ENCODE assay signal across 9 cellular contexts in the genomic region with DNA sequence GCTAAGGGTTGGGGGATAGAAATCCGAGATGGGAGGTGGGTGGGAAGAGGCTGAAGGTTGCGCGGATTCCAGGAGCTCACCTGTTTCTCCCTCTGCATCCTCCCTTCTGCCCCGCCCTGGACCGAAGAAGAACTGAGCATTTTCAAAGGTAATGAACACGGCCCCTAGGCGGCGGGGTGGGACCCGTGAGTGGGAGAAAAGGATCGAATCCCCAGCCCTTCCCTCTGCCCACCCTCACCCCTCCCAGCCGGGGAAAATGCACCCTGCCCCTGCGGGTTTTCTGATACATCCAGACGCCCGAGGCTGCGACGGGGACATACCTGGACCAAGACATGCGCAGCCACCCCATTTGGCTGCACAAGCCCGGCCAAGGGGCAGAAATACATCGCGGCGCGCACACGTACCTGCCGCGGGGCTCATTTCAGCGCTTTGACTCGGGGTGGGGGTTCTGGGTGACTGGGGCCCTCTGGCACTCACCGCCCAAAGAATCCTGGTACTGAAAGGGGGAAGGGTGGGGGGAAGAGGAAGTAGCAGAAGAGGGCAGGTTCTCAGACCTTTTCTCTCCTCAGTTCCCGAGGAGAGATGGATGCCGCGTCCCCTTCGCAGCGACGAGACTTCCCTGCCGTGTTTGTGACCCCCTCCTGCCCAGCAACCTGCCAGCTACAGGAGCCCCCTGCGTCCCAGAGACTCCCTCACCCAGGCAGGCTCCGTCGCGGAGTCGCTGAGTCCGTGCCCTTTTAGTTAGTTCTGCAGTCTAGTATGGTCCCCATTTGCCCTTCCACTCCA. TPM values are rescaled to one million over a fixed set of nuclear protein-coding genes. Genes with fewer than 3 reads are reported as not detected.
DNase-seq lines count a peak whose midpoint lies in the region; ATAC-seq, FAIRE-seq and TF ChIP-seq lines count a peak whose summit lies in the region.
"Had no signal": no experiment of that assay in that cellular context is flagged by ENCODE, and none has a peak within 500 bp of the region (broad histone marks: within the 10 kb centered on the region; RNA-seq: fewer than 3 reads in every experiment).

No MANE protein-coding gene starts in this region.

- peak overlapping the region; percentile 69; the same call in 1 of the 2 replicates for H3K27ac ChIP-seq in MM.1S (ENCODE audit: low read length)
- H3K27ac ChIP-seq in keratinocyte (ENCODE audit: control insufficient read depth, insufficient read depth, low read length) = no peak overlapping the region
- H3K27ac ChIP-seq: SJSA1 had no signal

- H3K36me3 Mint-ChIP-seq in Calu3 (ENCODE audit: insufficient read depth, unreplicated experiment) = peaks cover 23% of the 10 kb centered on the region
- H3K36me3 Mint-ChIP-seq in activated naive CD8-positive, alpha-beta T cell treated with anti-CD3 and anti-CD28 coated beads, Interleukin-2, amount 10 ng/mL, durations not matched to agents 7 days and 5 days = no peaks in the 10 kb centered on the region
- H3K36me3 Mint-ChIP-seq in stimulated activated effector memory CD8-positive, alpha-beta T cell treated with anti-CD3 and anti-CD28 coated beads, Interleukin-12 subunit alpha, Interleukin-12 subunit beta, amount 100 ng/mL, for 72 hours = no peaks in the 10 kb centered on the region

- ATAC-seq in GM21526 (IDR thresholded peaks at IDR 0.05; ENCODE audit: low FRiP score, unreplicated experiment) = peak; percentile 14
- peak; percentile 24 for ATAC-seq in activated naive CD8-positive, alpha-beta T cell treated with anti-CD3 and anti-CD28 coated beads, Interleukin-2, amount 10 ng/mL, durations not matched to agents 7 days and 5 days (ENCODE audit: low read depth)
- ATAC-seq in stimulated activated effector memory CD8-positive, alpha-beta T cell treated with anti-CD3 and anti-CD28 coated beads, Interleukin-12 subunit alpha, Interleukin-12 subunit beta, amount 100 ng/mL, for 72 hours = peak; percentile 7
- ATAC-seq in GM18873 (IDR thresholded peaks at IDR 0.05; ENCODE audit: low FRiP score, unreplicated experiment) = no peak

- TF ChIP-seq CTCF in Calu3 (IDR thresholded peaks at IDR 0.05; ENCODE audit: unreplicated experiment) (no peak), MM.1S (IDR thresholded peaks at IDR 0.05; ENCODE audit: low read length) (peak; percentile 49), keratinocyte (optimal IDR thresholded peaks at IDR 0.05 in 1 of 3, IDR thresholded peaks at IDR 0.05 in 1 of 3, conservative IDR thresholded peaks at IDR 0.05 in 1 of 3; ENCODE audit: extremely low read depth in 1 of 3, insufficient read depth in 2 of 3, low read length in 3 of 3) (peak; percentile 42 to 56 (median 53))

- DNase-seq in Calu3 = no peak
- DNase-seq in MM.1S = peak; percentile 62
- DNase-seq in activated naive CD8-positive, alpha-beta T cell treated with anti-CD3 and anti-CD28 coated beads, Interleukin-2, amount 10 ng/mL, durations not matched to agents 7 days and 5 days = peak; percentile 55
- no peak for DNase-seq in keratinocyte (ENCODE audit: low read depth, low spot score)
- no peak for DNase-seq in stimulated activated effector memory CD8-positive, alpha-beta T cell treated with anti-CD3 and anti-CD28 coated beads, Interleukin-12 subunit alpha, Interleukin-12 subunit beta, amount 100 ng/mL, for 72 hours (ENCODE audit: low spot score in 2 of 2)
- no peak for DNase-seq in NCI-H524 (lab: John Stamatoyannopoulos, UW)

- no peaks in the 10 kb centered on the region for H3K9me3 Mint-ChIP-seq in Calu3 (ENCODE audit: low read depth, unreplicated experiment)
- no peaks in the 10 kb centered on the region for H3K9me3 Mint-ChIP-seq in activated naive CD8-positive, alpha-beta T cell treated with anti-CD3 and anti-CD28 coated beads, Interleukin-2, amount 10 ng/mL, durations not matched to agents 7 days and 5 days
- no peaks in the 10 kb centered on the region for H3K9me3 Mint-ChIP-seq in stimulated activated effector memory CD8-positive, alpha-beta T cell treated with anti-CD3 and anti-CD28 coated beads, Interleukin-12 subunit alpha, Interleukin-12 subunit beta, amount 100 ng/mL, for 72 hours

- no peaks in the 10 kb centered on the region for H4K20me1 ChIP-seq in MM.1S (ENCODE audit: insufficient read depth, low read length)
- no peaks in the 10 kb centered on the region for H4K20me1 ChIP-seq in keratinocyte (ENCODE audit: control insufficient read depth, extremely low read depth, insufficient read depth, low read length)

- H3K79me2 ChIP-seq in MM.1S (ENCODE audit: low read length) = no peaks in the 10 kb centered on the region
- no peaks in the 10 kb centered on the region for H3K79me2 ChIP-seq in keratinocyte (ENCODE audit: control insufficient read depth, insufficient read depth, low read length)

- FAIRE-seq in keratinocyte (lab: Jason Lieb, UNC) = no peak

- dilution Hi-C loops in keratinocyte (cut with MboI; ENCODE audit: extremely low pct_ligation_motif_present, low sequenced_read_pairs) = no loop called here

- peak overlapping the region; percentile 87 for H3K4me3 Mint-ChIP-seq in Calu3 (ENCODE audit: low read depth, unreplicated experiment)
- peak overlapping the region; percentile 96 for H3K4me3 Mint-ChIP-seq in activated naive CD8-positive, alpha-beta T cell treated with anti-CD3 and anti-CD28 coated beads, Interleukin-2, amount 10 ng/mL, durations not matched to agents 7 days and 5 days
- peak overlapping the region; percentile 89 for H3K4me3 Mint-ChIP-seq in stimulated activated effector memory CD8-positive, alpha-beta T cell treated with anti-CD3 and anti-CD28 coated beads, Interleukin-12 subunit alpha, Interleukin-12 subunit beta, amount 100 ng/mL, for 72 hours

- H3K36me3 ChIP-seq in MM.1S (replicated peaks; ENCODE audit: insufficient read depth, low read length) (no peaks in the 10 kb centered on the region), keratinocyte (ENCODE audit: control insufficient read depth in 2 of 2, extremely low read depth in 1 of 2, insufficient read depth in 2 of 2, low read length in 2 of 2) (no peaks in the 10 kb centered on the region)
- H3K36me3 ChIP-seq: SJSA1 had no signal

- CTCF ChIA-PET in Calu3 (lab: Charles Lee) = interaction anchor here (0.6 to 1.5 kb wide), 7 partner anchors 13 to 130 kb away, joined by 3 to 13 read pairs (median 5); partner anchors contain the start of gene ESAM

- H3K4me3 ChIP-seq in MM.1S (ENCODE audit: low read length) (peak overlapping the region; percentile 86), keratinocyte (ENCODE audit: control insufficient read depth in 2 of 3, extremely low read depth in 1 of 3, insufficient read depth in 2 of 3, low read depth in 1 of 3, low read length in 3 of 3) (peak overlapping the region; percentile 49 to 70 (median 69))

- H3K9me1 ChIP-seq in keratinocyte (ENCODE audit: control insufficient read depth, extremely low read depth, insufficient read depth, low read length) = no peaks in the 10 kb centered on the region

- peaks cover 3% of the 10 kb centered on the region; the same call in 1 of the 2 replicates for H3F3A ChIP-seq in MM.1S (ENCODE audit: insufficient read depth, low read length)

- no peaks in the 10 kb centered on the region for H3K27me3 ChIP-seq in MM.1S (replicated peaks; ENCODE audit: insufficient read depth, low read length)
- H3K27me3 ChIP-seq in keratinocyte (ENCODE audit: control insufficient read depth, extremely low read depth, insufficient read depth, low read length) = peaks cover 40% of the 10 kb centered on the region
- H3K27me3 ChIP-seq: SJSA1 had no signal

- peak overlapping the region; percentile 96 for H3K4me2 ChIP-seq in MM.1S (ENCODE audit: low read depth, low read length)
- H3K4me2 ChIP-seq in keratinocyte (ENCODE audit: control insufficient read depth, extremely low read depth, insufficient read depth, low read depth, low read length) = peak overlapping the region; percentile 97

- H3K4me1 Mint-ChIP-seq in Calu3 (ENCODE audit: low read depth, unreplicated experiment) = peaks cover 16% of the 10 kb centered on the region
- H3K4me1 Mint-ChIP-seq in activated naive CD8-positive, alpha-beta T cell treated with anti-CD3 and anti-CD28 coated beads, Interleukin-2, amount 10 ng/mL, durations not matched to agents 7 days and 5 days = peaks cover 25% of the 10 kb centered on the region
- H3K4me1 Mint-ChIP-seq in stimulated activated effector memory CD8-positive, alpha-beta T cell treated with anti-CD3 and anti-CD28 coated beads, Interleukin-12 subunit alpha, Interleukin-12 subunit beta, amount 100 ng/mL, for 72 hours = peaks cover 20% of the 10 kb centered on the region

- peak overlapping the region; percentile 70 for H3K27ac Mint-ChIP-seq in Calu3 (ENCODE audit: unreplicated experiment)
- peak overlapping the region; percentile 97 for H3K27ac Mint-ChIP-seq in activated naive CD8-positive, alpha-beta T cell treated with anti-CD3 and anti-CD28 coated beads, Interleukin-2, amount 10 ng/mL, durations not matched to agents 7 days and 5 days
- peak overlapping the region; percentile 91 for H3K27ac Mint-ChIP-seq in stimulated activated effector memory CD8-positive, alpha-beta T cell treated with anti-CD3 and anti-CD28 coated beads, Interleukin-12 subunit alpha, Interleukin-12 subunit beta, amount 100 ng/mL, for 72 hours

- H2AFZ ChIP-seq in MM.1S (ENCODE audit: low read length) = peak overlapping the region; percentile 98
- peak overlapping the region; percentile 94 for H2AFZ ChIP-seq in keratinocyte (ENCODE audit: control insufficient read depth, low read length)

- H3K9me3 ChIP-seq in MM.1S (replicated peaks; ENCODE audit: insufficient read depth, low read length) = no peaks in the 10 kb centered on the region
- no peaks in the 10 kb centered on the region for H3K9me3 ChIP-seq in keratinocyte (ENCODE audit: control insufficient read depth, low read depth, low read length)
- H3K9me3 ChIP-seq: SJSA1 had no signal

- H3K27me3 Mint-ChIP-seq in Calu3 (ENCODE audit: unreplicated experiment) = no peaks in the 10 kb centered on the region
- peaks cover 13% of the 10 kb centered on the region for H3K27me3 Mint-ChIP-seq in activated naive CD8-positive, alpha-beta T cell treated with anti-CD3 and anti-CD28 coated beads, Interleukin-2, amount 10 ng/mL, durations not matched to agents 7 days and 5 days

- H3K9ac ChIP-seq in MM.1S (ENCODE audit: low read length) = peak overlapping the region; percentile 56
- peak overlapping the region; percentile 30 for H3K9ac ChIP-seq in keratinocyte (ENCODE audit: control insufficient read depth, extremely low read depth, insufficient read depth, low read length)

- intact Hi-C loops in Calu3 (cut with micrococcal nuclease; ENCODE audit: unreplicated experiment) = loop anchor here (2.0 kb wide), 1 partner anchor 17 kb away; the partner anchor contains the start of gene ESAM

- POLR2A ChIA-PET in activated naive CD8-positive, alpha-beta T cell treated with anti-CD3 and anti-CD28 coated beads, Interleukin-2, amount 10 ng/mL, durations not matched to agents 7 days and 5 days (lab: Charles Lee) = interaction anchor here (0.7 to 1.9 kb wide), 11 partner anchors 10 to 130 kb away, joined by 3 to 19 read pairs (median 6); partner anchors contain the start of genes SIAE, SPA17 and TBRG1

- H3K9me2 ChIP-seq in MM.1S (replicated peaks; ENCODE audit: insufficient read depth, low read length) = no peaks in the 10 kb centered on the region

- peaks cover 13% of the 10 kb centered on the region for H3K4me1 ChIP-seq in MM.1S (ENCODE audit: low read length)
- peaks cover 8% of the 10 kb centered on the region for H3K4me1 ChIP-seq in keratinocyte (ENCODE audit: control insufficient read depth, extremely low read depth, insufficient read depth, low read length)

- BruUV-seq in Calu3 (replicated peaks; lab: Mats Ljungman, UMichigan) = no TSS peak

RNA-seq across cellular contexts. Expression of gene VSIG2, which starts 6.0 kb away (rescaled TPM):
- total RNA-seq in Calu3 (2022) = not detected in 2 replicates
- under 1 TPM in 1 of 2 experiments, not detected in 1; 0.34 TPM for total RNA-seq in activated naive CD8-positive, alpha-beta T cell treated with anti-CD3 and anti-CD28 coated beads, Interleukin-2, amount 10 ng/mL, durations not matched to agents 7 days and 5 days
- 0.08 TPM in 1 of 3 replicates, not detected in the others for polyA plus RNA-seq in keratinocyte
- polyA plus RNA-seq in keratinocyte (2011; ENCODE audit: low read depth) = not detected
- not detected in 2 replicates for polyA plus RNA-seq in keratinocyte (2011; cell fraction: cytosol; rRNA removed)
- polyA plus RNA-seq in keratinocyte (2011; cell fraction: nucleus; rRNA removed) = not detected in 2 replicates
- polyA plus RNA-seq in keratinocyte (2012; ENCODE audit: low replicate concordance) = not detected in 2 replicates
- not detected in 3 replicates for polyA minus RNA-seq in keratinocyte
- polyA minus RNA-seq in keratinocyte (2011; cell fraction: cytosol; rRNA and poly(A)+ RNA removed) = not detected
- not detected in 2 replicates for polyA minus RNA-seq in keratinocyte (2011; cell fraction: nucleus; rRNA and poly(A)+ RNA removed)
- total RNA-seq: SJSA1 had no signal

RNA-seq across cellular contexts. Expression of gene NRGN, which starts 6.3 kb away (rescaled TPM):
- total RNA-seq in Calu3 (2022) = 5.8 and 6.0 TPM in 2 replicates
- total RNA-seq in activated naive CD8-positive, alpha-beta T cell treated with anti-CD3 and anti-CD28 coated beads, Interleukin-2, amount 10 ng/mL, durations not matched to agents 7 days and 5 days = 1 to 10 TPM; 4.0 to 5.3 TPM
- 0.37 to 3.3 TPM (median 0.97 TPM) in 3 replicates for polyA plus RNA-seq in keratinocyte
- polyA plus RNA-seq in keratinocyte (2011; ENCODE audit: low read depth) = not detected
- 0.50 and 0.88 TPM in 2 replicates for polyA plus RNA-seq in keratinocyte (2011; cell fraction: cytosol; rRNA removed)
- polyA plus RNA-seq in keratinocyte (2011; cell fraction: nucleus; rRNA removed) = 0.22 and 1.0 TPM in 2 replicates
- polyA plus RNA-seq in keratinocyte (2012; ENCODE audit: low replicate concordance) = 4.0 TPM in 1 of 2 replicates, not detected in the other
- polyA minus RNA-seq in keratinocyte = 0.33 to 2.0 TPM (median 0.99 TPM) in 3 replicates
- polyA minus RNA-seq in keratinocyte (2011; cell fraction: cytosol; rRNA and poly(A)+ RNA removed) = not detected
- not detected in 2 replicates for polyA minus RNA-seq in keratinocyte (2011; cell fraction: nucleus; rRNA and poly(A)+ RNA removed)

RNA-seq across cellular contexts. Expression of gene ESAM, which starts 16.1 kb away (rescaled TPM):
- 1.0 and 1.1 TPM in 2 replicates for total RNA-seq in Calu3 (2022)
- total RNA-seq in activated naive CD8-positive, alpha-beta T cell treated with anti-CD3 and anti-CD28 coated beads, Interleukin-2, amount 10 ng/mL, durations not matched to agents 7 days and 5 days = under 1 TPM; 0.91 to 0.97 TPM
- polyA plus RNA-seq in keratinocyte = 0.04 TPM in 2 of 3 replicates, not detected in the other
- not detected for polyA plus RNA-seq in keratinocyte (2011; ENCODE audit: low read depth)
- not detected in 2 replicates for polyA plus RNA-seq in keratinocyte (2011; cell fraction: cytosol; rRNA removed)
- polyA plus RNA-seq in keratinocyte (2011; cell fraction: nucleus; rRNA removed) = 0.25 and 0.41 TPM in 2 replicates
- polyA plus RNA-seq in keratinocyte (2012; ENCODE audit: low replicate concordance) = not detected in 2 replicates
- not detected in 3 replicates for polyA minus RNA-seq in keratinocyte
- not detected for polyA minus RNA-seq in keratinocyte (2011; cell fraction: cytosol; rRNA and poly(A)+ RNA removed)
- 0.31 TPM in 1 of 2 replicates, not detected in the other for polyA minus RNA-seq in keratinocyte (2011; cell fraction: nucleus; rRNA and poly(A)+ RNA removed)

RNA-seq across cellular contexts. Expression of gene MSANTD2, which starts 54.2 kb away (rescaled TPM):
- 12.6 and 13.0 TPM in 2 replicates for total RNA-seq in Calu3 (2022)
- total RNA-seq in activated naive CD8-positive, alpha-beta T cell treated with anti-CD3 and anti-CD28 coated beads, Interleukin-2, amount 10 ng/mL, durations not matched to agents 7 days and 5 days = 10 to 100 TPM; 13.1 to 13.5 TPM
- 2.9 to 6.6 TPM (median 3.6 TPM) in 3 replicates for polyA plus RNA-seq in keratinocyte
- 6.0 TPM for polyA plus RNA-seq in keratinocyte (2011; ENCODE audit: low read depth)
- 1.2 and 2.4 TPM in 2 replicates for polyA plus RNA-seq in keratinocyte (2011; cell fraction: cytosol; rRNA removed)
- polyA plus RNA-seq in keratinocyte (2011; cell fraction: nucleus; rRNA removed) = 11.9 and 13.1 TPM in 2 replicates
- 2.3 and 4.7 TPM in 2 replicates for polyA plus RNA-seq in keratinocyte (2012; ENCODE audit: low replicate concordance)
- 0.46 to 3.1 TPM (median 0.76 TPM) in 3 replicates for polyA minus RNA-seq in keratinocyte
- not detected for polyA minus RNA-seq in keratinocyte (2011; cell fraction: cytosol; rRNA and poly(A)+ RNA removed)
- polyA minus RNA-seq in keratinocyte (2011; cell fraction: nucleus; rRNA and poly(A)+ RNA removed) = 1.7 and 6.9 TPM in 2 replicates

Comparison
In these comparisons a context has a peak if more than half of its experiments do, and no peak if none do; other contexts are left out.
1. DNase-seq: peak in MM.1S (single experiment) and activated naive CD8-positive, alpha-beta T cell treated with anti-CD3 and anti-CD28 coated beads, Interleukin-2, amount 10 ng/mL, durations not matched to agents 7 days and 5 days (single experiment); none in Calu3 (single experiment), keratinocyte (single experiment), stimulated activated effector memory CD8-positive, alpha-beta T cell treated with anti-CD3 and anti-CD28 coated beads, Interleukin-12 subunit alpha, Interleukin-12 subunit beta, amount 100 ng/mL, for 72 hours (0 of 2) and NCI-H524 (0 of 2).
2. Peak in every context shown above with its lines, with median percentiles within 50 percentile points of each other: H3K27ac Mint-ChIP-seq and H3K4me3 Mint-ChIP-seq.